In the genomic region with DNA sequence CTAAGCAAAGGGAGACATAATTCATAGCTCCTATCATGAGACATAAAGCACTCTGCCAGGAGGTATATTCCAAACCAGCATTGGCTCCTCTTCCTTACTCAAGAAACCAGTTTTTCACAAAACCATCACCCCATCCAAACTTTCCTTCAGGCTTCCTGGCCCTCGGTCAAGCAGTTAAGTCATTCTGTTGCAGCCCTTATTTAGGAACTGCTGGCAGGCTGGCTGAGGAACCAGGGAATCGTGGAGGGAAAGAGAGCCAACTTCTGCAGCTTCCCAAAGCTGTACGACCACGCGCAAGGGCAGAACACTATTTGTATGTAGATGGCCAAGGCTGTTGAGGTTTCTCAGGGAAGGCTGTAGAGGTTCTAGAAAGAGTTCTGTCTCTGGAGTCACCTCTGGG, we compare ENCODE assay signal across 1 cellular context.
TF ChIP-seq lines count a peak whose summit lies in the region.

No MANE protein-coding gene starts in this region.

TF ChIP-seq in HepG2, 621 proteins besides CTCF, POLR2A, EP300 and RAD21:
- TF ChIP-seq ZNF253 (CRISPR knock-in tag; IDR thresholded peaks at IDR 0.05; ENCODE audit: borderline replicate concordance) (no peak), CCDC6 (CRISPR knock-in tag; IDR thresholded peaks at IDR 0.05) (no peak), FLYWCH1 (CRISPR knock-in tag; IDR thresholded peaks at IDR 0.05) (no peak), ZFP36 (IDR thresholded peaks at IDR 0.05; ENCODE audit: borderline replicate concordance, low read depth, low read length, partially characterized antibody) (no peak), ZNF138 (CRISPR knock-in tag; IDR thresholded peaks at IDR 0.05; ENCODE audit: low read depth) (no peak), MEIS1 (CRISPR knock-in tag; IDR thresholded peaks at IDR 0.05; ENCODE audit: borderline replicate concordance) (no peak), YEATS2 (CRISPR knock-in tag; IDR thresholded peaks at IDR 0.05; ENCODE audit: borderline replicate concordance) (no peak), ZBTB25 (CRISPR knock-in tag; IDR thresholded peaks at IDR 0.05) (no peak), ZNF782 (CRISPR knock-in tag; IDR thresholded peaks at IDR 0.05; ENCODE audit: borderline replicate concordance) (no peak), GABPA (IDR thresholded peaks at IDR 0.05; ENCODE audit: low read depth, low read length) (no peak), GABPA (CRISPR knock-in tag; IDR thresholded peaks at IDR 0.05; ENCODE audit: low read depth) (no peak), TCF7L2 (IDR thresholded peaks at IDR 0.05; ENCODE audit: low read depth, low read length) (no peak), RCOR2 (CRISPR knock-in tag; IDR thresholded peaks at IDR 0.05) (no peak), TBL1XR1 (IDR thresholded peaks at IDR 0.05; ENCODE audit: borderline replicate concordance, low read length, partially characterized antibody) (no peak), HNF4A (CRISPR knock-in tag; IDR thresholded peaks at IDR 0.05) (no peak), MAFK (conservative IDR thresholded peaks at IDR 0.05 in 1 of 2, IDR thresholded peaks at IDR 0.05 in 1 of 2; ENCODE audit: low read length in 2 of 2) (no peak), ZNF674 (CRISPR knock-in tag; IDR thresholded peaks at IDR 0.05; ENCODE audit: low read depth) (no peak), ZNF720 (CRISPR knock-in tag; IDR thresholded peaks at IDR 0.05) (no peak)
- TF ChIP-seq, protein P1, sequence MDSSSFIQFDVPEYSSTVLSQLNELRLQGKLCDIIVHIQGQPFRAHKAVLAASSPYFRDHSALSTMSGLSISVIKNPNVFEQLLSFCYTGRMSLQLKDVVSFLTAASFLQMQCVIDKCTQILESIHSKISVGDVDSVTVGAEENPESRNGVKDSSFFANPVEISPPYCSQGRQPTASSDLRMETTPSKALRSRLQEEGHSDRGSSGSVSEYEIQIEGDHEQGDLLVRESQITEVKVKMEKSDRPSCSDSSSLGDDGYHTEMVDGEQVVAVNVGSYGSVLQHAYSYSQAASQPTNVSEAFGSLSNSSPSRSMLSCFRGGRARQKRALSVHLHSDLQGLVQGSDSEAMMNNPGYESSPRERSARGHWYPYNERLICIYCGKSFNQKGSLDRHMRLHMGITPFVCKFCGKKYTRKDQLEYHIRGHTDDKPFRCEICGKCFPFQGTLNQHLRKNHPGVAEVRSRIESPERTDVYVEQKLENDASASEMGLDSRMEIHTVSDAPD (CRISPR knock-in tag; IDR thresholded peaks at IDR 0.05) = no peak
TF ChIP-seq in HepG2: peak in this region for 0.
